In the genomic region with DNA sequence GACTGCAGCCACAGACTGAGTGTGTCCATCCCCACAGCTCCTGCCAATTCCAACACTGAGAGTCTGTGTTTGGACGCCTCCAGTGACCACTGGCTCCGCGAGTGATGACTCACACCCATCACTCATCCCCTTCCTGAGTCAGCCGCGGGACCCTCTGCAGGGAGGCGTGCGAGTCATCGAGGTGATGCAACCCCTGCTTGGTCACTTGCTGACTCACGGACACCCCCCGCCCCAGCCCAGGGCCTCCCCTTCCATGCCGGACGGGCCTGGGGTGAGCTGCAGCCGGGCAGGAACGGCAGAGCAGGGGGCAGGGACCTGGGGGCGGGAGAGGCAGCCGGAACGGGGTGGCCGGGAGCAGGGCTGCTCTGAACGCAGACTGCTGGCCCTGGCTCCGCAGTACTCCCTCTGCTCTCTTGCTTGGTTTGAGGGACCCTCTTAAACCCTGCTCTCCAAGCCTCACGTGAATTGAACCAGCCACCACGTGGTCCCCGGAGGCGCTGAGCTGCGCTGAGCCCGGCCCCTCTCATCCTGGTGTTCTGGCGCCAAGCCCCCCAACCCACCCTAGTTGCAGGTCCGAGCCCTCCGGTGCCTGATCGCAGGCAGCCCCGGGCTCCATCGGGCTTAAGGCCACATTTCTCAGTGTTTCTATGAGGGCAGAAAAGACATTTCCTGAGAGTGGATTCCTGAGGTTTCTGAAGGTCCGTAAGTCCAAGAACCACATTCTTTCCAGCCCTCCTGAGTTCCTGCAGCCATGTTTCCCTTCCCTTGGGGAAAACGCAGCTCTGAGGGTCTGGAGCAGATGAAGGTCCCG, we compare ENCODE assay signal across 9 cellular contexts. TPM values are rescaled to one million over a fixed set of nuclear protein-coding genes. Genes with fewer than 3 reads are reported as not detected.
DNase-seq lines count a peak whose midpoint lies in the region; ATAC-seq, FAIRE-seq and TF ChIP-seq lines count a peak whose summit lies in the region.
"Had no signal": no experiment of that assay in that cellular context is flagged by ENCODE, and none has a peak within 500 bp of the region (broad histone marks: within the 10 kb centered on the region; RNA-seq: fewer than 3 reads in every experiment).

No MANE protein-coding gene starts in this region.

- no peaks in the 10 kb centered on the region for H3K27me3 ChIP-seq in endothelial cell of umbilical vein (ENCODE audit: control insufficient read depth in 2 of 2, insufficient read depth in 2 of 2, low read length in 2 of 2)

- peak overlapping the region; percentile 27 for H2AFZ ChIP-seq in endothelial cell of umbilical vein (ENCODE audit: low read depth, low read length)

- no peaks in the 10 kb centered on the region for H3K9me1 ChIP-seq in endothelial cell of umbilical vein (replicated peaks; ENCODE audit: control insufficient read depth, extremely low read depth, insufficient read depth, low read length)

- H3K4me3 ChIP-seq in endothelial cell of umbilical vein (replicated peaks in 1 of 3; ENCODE audit: insufficient read depth in 1 of 3, low read depth in 1 of 3, low read length in 3 of 3) = no peak overlapping the region
- H3K4me3 ChIP-seq: SK-N-MC had no signal

- no peaks in the 10 kb centered on the region for H3K79me2 ChIP-seq in endothelial cell of umbilical vein (ENCODE audit: control insufficient read depth, insufficient read depth, low read length)

- TF ChIP-seq CTCF in endothelial cell of umbilical vein (IDR thresholded peaks at IDR 0.05; ENCODE audit: extremely low read depth in 1 of 2, insufficient read depth in 1 of 2, low read depth in 1 of 2, low read length in 2 of 2) = no peak

- H3K9me3 ChIP-seq in endothelial cell of umbilical vein (replicated peaks; ENCODE audit: control insufficient read depth, insufficient read depth, low read length) = no peaks in the 10 kb centered on the region

- CTCF ChIA-PET in endothelial cell of umbilical vein (lab: Charles Lee) = interaction anchor here (1.2 to 1.9 kb wide), 3 partner anchors 10 to 190 kb away, joined by 3 to 11 read pairs (median 4); no protein-coding TSS in a partner anchor

- peak; percentile 99 for DNase-seq in H4 (ENCODE audit: low spot score)
- peak; percentile 93 for DNase-seq in RKO (ENCODE audit: low spot score)
- peak; percentile 98 for DNase-seq in endothelial cell of umbilical vein (ENCODE audit: low read depth, low spot score)
- DNase-seq in midbrain (lab: John Stamatoyannopoulos, UW) = peak; percentile 57
- peak; percentile 70 for DNase-seq in superior temporal gyrus (ENCODE audit: extremely low spot score)
- no peak for DNase-seq in NCI-H526 (lab: John Stamatoyannopoulos, UW)

- POLR2A ChIA-PET in endothelial cell of umbilical vein (lab: Charles Lee) = interaction anchor here (0.5 kb wide), 1 partner anchor 109 kb away, joined by 19 read pairs; no protein-coding TSS in a partner anchor

- ATAC-seq in HG03196 (IDR thresholded peaks at IDR 0.05; ENCODE audit: unreplicated experiment) (no peak), GM19035 (IDR thresholded peaks at IDR 0.05; ENCODE audit: unreplicated experiment) (no peak)

- intact Hi-C loops in endothelial cell of umbilical vein (cut with micrococcal nuclease) = loop anchor here (1.0 to 2.0 kb wide), 2 partner anchors 32 to 111 kb away; a partner anchor contains a TSS

- H3K4me1 ChIP-seq in endothelial cell of umbilical vein (ENCODE audit: control insufficient read depth, extremely low read depth, insufficient read depth, low read length) = peaks cover 30% of the 10 kb centered on the region

- dilution Hi-C loops in endothelial cell of umbilical vein (cut with MboI; ENCODE audit: extremely low pct_ligation_motif_present, low sequenced_read_pairs) = no loop called here

- no peaks in the 10 kb centered on the region for H3K36me3 ChIP-seq in endothelial cell of umbilical vein (ENCODE audit: control insufficient read depth in 2 of 2, extremely low read depth in 1 of 2, insufficient read depth in 2 of 2, low read length in 2 of 2)

- FAIRE-seq in endothelial cell of umbilical vein (lab: Jason Lieb, UNC) = peak; percentile 99

- H3K27ac ChIP-seq in endothelial cell of umbilical vein (ENCODE audit: insufficient read depth, low read depth, low read length) = peak overlapping the region; percentile 85
- H3K27ac ChIP-seq: SK-N-MC had no signal

- TSS peak; percentile 94 for BruUV-seq in endothelial cell of umbilical vein (replicated peaks; lab: Mats Ljungman, UMichigan)

- H3K9ac ChIP-seq in endothelial cell of umbilical vein (replicated peaks; ENCODE audit: extremely low read depth, insufficient read depth, low read length) = peak overlapping the region; percentile 54

- peak; percentile 62 for TF ChIP-seq POLR2A in endothelial cell of umbilical vein (IDR thresholded peaks at IDR 0.05; ENCODE audit: low read depth, low read length)

- H4K20me1 ChIP-seq in endothelial cell of umbilical vein (replicated peaks; ENCODE audit: control insufficient read depth, extremely low read depth, insufficient read depth, low read length) = no peaks in the 10 kb centered on the region

- peak overlapping the region; percentile 13 for H3K4me2 ChIP-seq in endothelial cell of umbilical vein (ENCODE audit: insufficient read depth, low read length)

TF ChIP-seq in endothelial cell of umbilical vein, 7 proteins besides CTCF, POLR2A, EP300 and RAD21:
- TF ChIP-seq EZH2 (IDR thresholded peaks at IDR 0.05; ENCODE audit: borderline replicate concordance, low read depth, low read length, severe bottlenecking) = no peak
- no peak for TF ChIP-seq GATA2 (IDR thresholded peaks at IDR 0.05; ENCODE audit: insufficient read depth, insufficient read length, low read depth, low read length)
- TF ChIP-seq, protein P1, sequence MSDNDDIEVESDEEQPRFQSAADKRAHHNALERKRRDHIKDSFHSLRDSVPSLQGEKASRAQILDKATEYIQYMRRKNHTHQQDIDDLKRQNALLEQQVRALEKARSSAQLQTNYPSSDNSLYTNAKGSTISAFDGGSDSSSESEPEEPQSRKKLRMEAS (IDR thresholded peaks at IDR 0.05; ENCODE audit: insufficient read depth, insufficient read length) = peak; percentile 83
- TF ChIP-seq POLR2AphosphoS5 (IDR thresholded peaks at IDR 0.05; ENCODE audit: insufficient read depth, low read depth, low read length) = peak; percentile 96
- peak; percentile 72 for TF ChIP-seq MYC (IDR thresholded peaks at IDR 0.05; ENCODE audit: low read depth, low read length)
- peak; percentile 99 for TF ChIP-seq JUN (IDR thresholded peaks at IDR 0.05; ENCODE audit: borderline replicate concordance, insufficient read depth, insufficient read length, low read depth)
- TF ChIP-seq FOS (IDR thresholded peaks at IDR 0.05; ENCODE audit: borderline replicate concordance, insufficient read depth, low read length) = peak; percentile 100

RNA-seq across cellular contexts. Expression of a gene that starts 32.4 kb away (rescaled TPM):
- 63.1 and 66.9 TPM in 2 replicates for total RNA-seq in H4 (2014; rRNA removed; shearing (Covaris generic))
- 33.3 and 34.8 TPM in 2 replicates for total RNA-seq in endothelial cell of umbilical vein
- 74.6 and 88.8 TPM in 2 replicates for polyA plus RNA-seq in endothelial cell of umbilical vein
- 73.5 and 75.3 TPM in 2 replicates for polyA plus RNA-seq in endothelial cell of umbilical vein (2011; cell fraction: cytosol; rRNA removed)
- polyA plus RNA-seq in endothelial cell of umbilical vein (2011; cell fraction: nucleus; rRNA removed) = 26.9 and 32.1 TPM in 2 replicates
- polyA plus RNA-seq in endothelial cell of umbilical vein (2012) = 35.4 and 45.4 TPM in 2 replicates
- 115 and 131 TPM in 2 replicates for polyA minus RNA-seq in endothelial cell of umbilical vein
- 17.3 TPM for polyA minus RNA-seq in endothelial cell of umbilical vein (2011; cell fraction: cytosol; rRNA and poly(A)+ RNA removed)
- 19.3 and 20.6 TPM in 2 replicates for polyA minus RNA-seq in endothelial cell of umbilical vein (2011; cell fraction: nucleus; rRNA and poly(A)+ RNA removed)

RNA-seq across cellular contexts. Expression of a gene that starts 50.7 kb away (rescaled TPM):
- total RNA-seq in H4 (2014; rRNA removed; shearing (Covaris generic)) = 0.10 TPM in 1 of 2 replicates, not detected in the other
- total RNA-seq in endothelial cell of umbilical vein = 0.32 TPM in 1 of 2 replicates, not detected in the other
- 0.06 and 0.10 TPM in 2 replicates for polyA plus RNA-seq in endothelial cell of umbilical vein
- polyA plus RNA-seq in endothelial cell of umbilical vein (2011; cell fraction: cytosol; rRNA removed) = 0.07 TPM in 1 of 2 replicates, not detected in the other
- 0.14 TPM in 1 of 2 replicates, not detected in the other for polyA plus RNA-seq in endothelial cell of umbilical vein (2011; cell fraction: nucleus; rRNA removed)
- 1.00 and 1.9 TPM in 2 replicates for polyA plus RNA-seq in endothelial cell of umbilical vein (2012)
- polyA minus RNA-seq in endothelial cell of umbilical vein = not detected in 2 replicates
- polyA minus RNA-seq in endothelial cell of umbilical vein (2011; cell fraction: cytosol; rRNA and poly(A)+ RNA removed) = 0.41 TPM
- not detected in 2 replicates for polyA minus RNA-seq in endothelial cell of umbilical vein (2011; cell fraction: nucleus; rRNA and poly(A)+ RNA removed)

RNA-seq across cellular contexts. Expression of a gene that starts 57.0 kb away (rescaled TPM):
- 3.0 and 5.3 TPM in 2 replicates for total RNA-seq in H4 (2014; rRNA removed; shearing (Covaris generic))
- 29.2 and 34.1 TPM in 2 replicates for total RNA-seq in endothelial cell of umbilical vein
- 19.1 and 23.6 TPM in 2 replicates for polyA plus RNA-seq in endothelial cell of umbilical vein
- polyA plus RNA-seq in endothelial cell of umbilical vein (2011; cell fraction: cytosol; rRNA removed) = 3.3 and 4.2 TPM in 2 replicates
- 73.4 and 129 TPM in 2 replicates for polyA plus RNA-seq in endothelial cell of umbilical vein (2011; cell fraction: nucleus; rRNA removed)
- polyA plus RNA-seq in endothelial cell of umbilical vein (2012) = 10.2 and 16.5 TPM in 2 replicates
- 9.5 and 14.7 TPM in 2 replicates for polyA minus RNA-seq in endothelial cell of umbilical vein
- polyA minus RNA-seq in endothelial cell of umbilical vein (2011; cell fraction: cytosol; rRNA and poly(A)+ RNA removed) = 1.6 TPM
- 10.7 and 32.5 TPM in 2 replicates for polyA minus RNA-seq in endothelial cell of umbilical vein (2011; cell fraction: nucleus; rRNA and poly(A)+ RNA removed)

Comparison
In these comparisons a context has a peak if more than half of its experiments do, and no peak if none do; other contexts are left out.
1. DNase-seq: peak in H4 (single experiment), RKO (single experiment), endothelial cell of umbilical vein (single experiment), midbrain (single experiment) and superior temporal gyrus (single experiment); none in NCI-H526 (0 of 2).